Comparison of ENCODE assay signal across 28 cellular contexts in genomic region chr14:86946446-86946845, GRCh38.
"Had no signal": no experiment of that assay in that cellular context is flagged by ENCODE, and none has a peak within 500 bp of the region (broad histone marks: within the 10 kb centered on the region; RNA-seq: fewer than 3 reads in every experiment).

No MANE protein-coding gene starts in this region.

- H3K4me3 ChIP-seq: left ventricle myocardium inferior, pancreas, prostate gland, skin epidermis, stomach, testis, thyroid gland, transverse colon, upper lobe of left lung had no signal

- H3K4me3 Mint-ChIP-seq: immature natural killer cell; naive thymus-derived CD8-positive, alpha-beta T cell; nephron; neural crest cell; stimulated activated naive B cell treated with anti-CD40 and anti-IgM and Interleukin-4, amounts not matched to agents 10 μg/mL and 1 μg/mL and 100 μg/mL, for 72 hours had no signal

- H3K9me3 Mint-ChIP-seq: nephron, neural crest cell had no signal

- H3K9me3 ChIP-seq: pancreas, prostate gland, stomach, testis, thyroid gland, transverse colon, upper lobe of left lung had no signal

- H3K36me3 ChIP-seq: left ventricle myocardium inferior, pancreas, prostate gland, stomach, thyroid gland, transverse colon, upper lobe of left lung had no signal

- H3K27ac Mint-ChIP-seq: immature natural killer cell; naive thymus-derived CD8-positive, alpha-beta T cell; nephron; stimulated activated naive B cell treated with anti-CD40 and anti-IgM and Interleukin-4, amounts not matched to agents 10 μg/mL and 1 μg/mL and 100 μg/mL, for 72 hours had no signal

- ATAC-seq: naive thymus-derived CD8-positive, alpha-beta T cell; pancreas; right cardiac atrium; sciatic nerve; stimulated activated naive B cell treated with anti-CD40 and anti-IgM and Interleukin-4, amounts not matched to agents 10 μg/mL and 1 μg/mL and 100 μg/mL, for 72 hours; stimulated activated naive CD8-positive, alpha-beta T cell treated with anti-CD3 and anti-CD28 coated beads, Interleukin-15, Interleukin-2, amounts not matched to agents 100 U/mL and 50 U/mL, for 24 hours had no signal

- H3K27ac ChIP-seq: left ventricle myocardium inferior, pancreas, prostate gland, skin epidermis, stomach, testis, thyroid gland, transverse colon, upper lobe of left lung had no signal

- H3K4me1 Mint-ChIP-seq: immature natural killer cell; naive thymus-derived CD8-positive, alpha-beta T cell; neural crest cell; stimulated activated naive B cell treated with anti-CD40 and anti-IgM and Interleukin-4, amounts not matched to agents 10 μg/mL and 1 μg/mL and 100 μg/mL, for 72 hours had no signal

- H3K27me3 ChIP-seq: pancreas, stomach, testis, thyroid gland, transverse colon, upper lobe of left lung had no signal

- DNase-seq: hypothalamus; immature natural killer cell; kidney; left ventricle myocardium inferior; mesenchymal stem cell; naive thymus-derived CD8-positive, alpha-beta T cell; nucleus accumbens; pancreas; posterior cingulate gyrus; retina; right cardiac atrium; stimulated activated CD4-positive, alpha-beta T cell treated with anti-CD3 and anti-CD28 coated beads, Interleukin-12 subunit alpha, Interleukin-12 subunit beta, amount 100 ng/mL, for 4 hours; stimulated activated CD4-positive, alpha-beta T cell treated with anti-CD3 and anti-CD28 coated beads, Interleukin-15, amount 100 ng/mL, for 24 hours; stimulated activated CD4-positive, alpha-beta T cell treated with anti-CD3 and anti-CD28 coated beads, Interleukin-2, amount 100 ng/mL, for 24 hours; stimulated activated CD4-positive, alpha-beta T cell treated with anti-CD3 and anti-CD28 coated beads, Interleukin-4, amount 100 ng/mL, for 1 hour; stimulated activated naive B cell treated with anti-CD40 and anti-IgM and Interleukin-4, amounts not matched to agents 10 μg/mL and 1 μg/mL and 100 μg/mL, for 72 hours; stimulated activated naive CD8-positive, alpha-beta T cell treated with anti-CD3 and anti-CD28 coated beads, Interleukin-15, Interleukin-2, amounts not matched to agents 100 U/mL and 50 U/mL, for 24 hours; stomach; testis; thyroid gland; transverse colon; upper lobe of left lung had no signal

- H3K4me1 ChIP-seq: left ventricle myocardium inferior, pancreas, prostate gland, stomach, testis, thyroid gland, transverse colon, upper lobe of left lung had no signal

- H3K27me3 Mint-ChIP-seq: naive thymus-derived CD8-positive, alpha-beta T cell; stimulated activated naive B cell treated with anti-CD40 and anti-IgM and Interleukin-4, amounts not matched to agents 10 μg/mL and 1 μg/mL and 100 μg/mL, for 72 hours had no signal

- H3K36me3 Mint-ChIP-seq: immature natural killer cell; naive thymus-derived CD8-positive, alpha-beta T cell; stimulated activated naive B cell treated with anti-CD40 and anti-IgM and Interleukin-4, amounts not matched to agents 10 μg/mL and 1 μg/mL and 100 μg/mL, for 72 hours had no signal

- FAIRE-seq: islet of Langerhans, kidney, pancreas had no signal
